1 cellular context compared by ENCODE assay signal in genomic region chr10:132390455-132391371, GRCh38.
TF ChIP-seq lines count a peak whose summit lies in the region.

No MANE protein-coding gene starts in this region.

TF ChIP-seq in K562, 482 proteins besides CTCF, POLR2A, EP300 and RAD21:
- no peak for TF ChIP-seq CEBPG (CRISPR knock-in tag; IDR thresholded peaks at IDR 0.05)
- TF ChIP-seq CEBPG (tag; conservative IDR thresholded peaks at IDR 0.05 in 1 of 2, IDR thresholded peaks at IDR 0.05 in 1 of 2): peak in 1 of 2 experiments; percentile 42; a peak in 1 of 4 replicates
- TF ChIP-seq ATF3 (IDR thresholded peaks at IDR 0.05): no peak
- no peak for TF ChIP-seq ATF3 (CRISPR knock-in tag; conservative IDR thresholded peaks at IDR 0.05)
- TF ChIP-seq MYNN (IDR thresholded peaks at IDR 0.05): peak; percentile 71; the same call in 1 of the 2 replicates
- TF ChIP-seq MYNN (CRISPR knock-in tag; IDR thresholded peaks at IDR 0.05): peak; percentile 58; the same call in 1 of the 2 replicates
